ENCODE assay signal across 23 cellular contexts in the genomic region with DNA sequence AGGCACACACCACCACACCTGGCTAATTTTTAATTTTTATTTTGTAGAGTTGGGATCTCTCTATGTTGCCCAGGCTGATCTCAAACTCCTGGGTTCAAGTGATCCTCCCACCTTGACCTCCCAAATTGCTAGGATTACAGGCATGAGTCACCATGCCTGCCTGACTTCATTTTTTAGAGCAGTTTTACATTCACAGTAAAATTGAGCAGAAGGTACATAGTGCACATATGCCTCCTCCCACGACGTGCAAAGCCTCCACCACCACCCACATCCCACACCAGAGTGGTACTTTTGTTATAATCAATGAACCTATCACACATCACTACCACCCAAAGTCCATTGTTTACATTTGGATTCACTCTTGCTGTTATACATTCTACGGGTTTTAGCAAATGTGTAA.
"Had no signal": no experiment of that assay in that cellular context is flagged by ENCODE, and none has a peak within 500 bp of the region (broad histone marks: within the 10 kb centered on the region; RNA-seq: fewer than 3 reads in every experiment).

No MANE protein-coding gene starts in this region.

- H3K4me1 Mint-ChIP-seq: activated naive CD4-positive, alpha-beta T cell treated with anti-CD3 and anti-CD28 coated beads, Interleukin-2, amount 50 U/mL, for 24 hours had no signal

- H3K27ac Mint-ChIP-seq: activated CD8-positive, alpha-beta memory T cell treated with anti-CD3 and anti-CD28 coated beads, Interleukin-2, amount 10 ng/mL, durations not matched to agents 7 days and 5 days; activated naive CD4-positive, alpha-beta T cell treated with anti-CD3 and anti-CD28 coated beads, Interleukin-2, amount 50 U/mL, for 24 hours; activated T-cell treated with anti-CD3 and anti-CD28 coated beads, Interleukin-2, amount 50 U/mL, for 24 hours; activated T-helper 1 cell treated with anti-CD3 and anti-CD28 coated beads, Interleukin-12 subunit alpha, Interleukin-12 subunit beta, Interleukin-2, Interleukin-4 antibody, amounts not matched to agents 30 ng/mL and 10 ng/mL and 1 ng/mL, durations not matched to agents 14 hours and 24 hours and 36 hours; T-helper 1 cell treated with Interleukin-12 subunit alpha and Interleukin-12 subunit beta and Interleukin-4 antibody, amounts not matched to agents 30 μg/mL and 1 μg/mL, for 36 hours; WTC11 had no signal

- H3K36me3 Mint-ChIP-seq: activated CD8-positive, alpha-beta memory T cell treated with anti-CD3 and anti-CD28 coated beads, Interleukin-2, amount 10 ng/mL, durations not matched to agents 7 days and 5 days; activated naive CD4-positive, alpha-beta T cell treated with anti-CD3 and anti-CD28 coated beads, Interleukin-2, amount 50 U/mL, for 24 hours had no signal

- H3K4me3 Mint-ChIP-seq: activated CD8-positive, alpha-beta memory T cell treated with anti-CD3 and anti-CD28 coated beads, Interleukin-2, amount 10 ng/mL, durations not matched to agents 7 days and 5 days; activated naive CD4-positive, alpha-beta T cell treated with anti-CD3 and anti-CD28 coated beads, Interleukin-2, amount 50 U/mL, for 24 hours; activated T-cell treated with anti-CD3 and anti-CD28 coated beads, Interleukin-2, amount 50 U/mL, for 24 hours; activated T-helper 1 cell treated with anti-CD3 and anti-CD28 coated beads, Interleukin-12 subunit alpha, Interleukin-12 subunit beta, Interleukin-2, Interleukin-4 antibody, amounts not matched to agents 30 ng/mL and 10 ng/mL and 1 ng/mL, durations not matched to agents 14 hours and 24 hours and 36 hours; T-helper 1 cell treated with Interleukin-12 subunit alpha and Interleukin-12 subunit beta and Interleukin-4 antibody, amounts not matched to agents 30 μg/mL and 1 μg/mL, for 36 hours; WTC11 had no signal

- H3K27ac ChIP-seq: body of pancreas had no signal

- H3K4me3 ChIP-seq: body of pancreas, K562 had no signal

- H3K27me3 ChIP-seq: body of pancreas had no signal

- ATAC-seq: activated CD8-positive, alpha-beta memory T cell treated with anti-CD3 and anti-CD28 coated beads, Interleukin-2, amount 10 ng/mL, durations not matched to agents 7 days and 5 days; body of pancreas; K562; PC-3; WTC11 had no signal

- H3K9me3 ChIP-seq: body of pancreas had no signal

- DNase-seq: activated CD4-positive, alpha-beta T cell treated with anti-CD3 and anti-CD28 coated beads for 48 hours; activated CD4-positive, alpha-beta T cell treated with anti-CD3 and anti-CD28 coated beads, Interleukin-2, amount 50 U/mL, for 48 hours; activated CD4-positive, CD25-positive, alpha-beta regulatory T cell treated with anti-CD3 and anti-CD28 coated beads, Interleukin-2, amount 50 U/mL, for 72 hours; activated CD8-positive, alpha-beta memory T cell treated with anti-CD3 and anti-CD28 coated beads, Interleukin-2, amount 10 ng/mL, durations not matched to agents 7 days and 5 days; activated effector memory CD4-positive, alpha-beta T cell treated with Interleukin-2 at 50 U/mL for 16 hours; activated naive CD4-positive, alpha-beta T cell; activated T-cell treated with anti-CD3 and anti-CD28 coated beads, Interleukin-2, amount 50 U/mL, for 24 hours; aorta; body of pancreas; Karpas-422; MM.1S; NCI-H1105; NCI-H1436; NCI-H1694 treated with DMSO at 0.1 percent for 48 hours; NCI-H2081; NCI-H510A treated with DMSO at 0.1 percent for 48 hours; PC-3; SHP77 treated with DMSO at 0.1 percent for 48 hours had no signal

- H3K9me3 Mint-ChIP-seq: activated T-cell treated with anti-CD3 and anti-CD28 coated beads, Interleukin-2, amount 50 U/mL, for 24 hours; activated T-helper 1 cell treated with anti-CD3 and anti-CD28 coated beads, Interleukin-12 subunit alpha, Interleukin-12 subunit beta, Interleukin-2, Interleukin-4 antibody, amounts not matched to agents 30 ng/mL and 10 ng/mL and 1 ng/mL, durations not matched to agents 14 hours and 24 hours and 36 hours; T-helper 1 cell treated with Interleukin-12 subunit alpha and Interleukin-12 subunit beta and Interleukin-4 antibody, amounts not matched to agents 30 μg/mL and 1 μg/mL, for 36 hours had no signal
